ENCODE assay signal across 7 cellular contexts in genomic region chr7:152262146-152262545, GRCh38.
A peak's percentile ranks its signal among the peaks of the same experiment; 100 is the strongest.
DNase-seq lines count a peak whose midpoint lies in the region; ATAC-seq and TF ChIP-seq lines count a peak whose summit lies in the region.
"Not testable (repeated sequence)": the region's sequence is repeated elsewhere in the genome, so short reads cannot be mapped to it uniquely, and the experiment has no call there.

No MANE protein-coding gene starts in this region.

- H3K79me2 ChIP-seq in GM23338 (replicated peaks; ENCODE audit: insufficient read depth): not testable (repeated sequence)

- H3K4me3 Mint-ChIP-seq in GM23338; activated T-cell treated with anti-CD3 and anti-CD28 coated beads, Interleukin-2, amount 50 U/mL, for 24 hours; activated naive CD8-positive, alpha-beta T cell: not testable (repeated sequence)

- H3K4me2 ChIP-seq in GM23338; neuronal stem cell (ENCODE audit: insufficient read depth, low read length, poor library complexity, severe bottlenecking): not testable (repeated sequence)

- not testable (repeated sequence) for H3K9me3 Mint-ChIP-seq in GM23338; activated T-cell treated with anti-CD3 and anti-CD28 coated beads, Interleukin-2, amount 50 U/mL, for 24 hours; activated naive CD8-positive, alpha-beta T cell (ENCODE audit: low read depth)

- H3K79me1 ChIP-seq in neuronal stem cell (ENCODE audit: low read depth, low read length): not testable (repeated sequence)

- not testable (repeated sequence) for H4K8ac ChIP-seq in neuronal stem cell (ENCODE audit: low read depth, low read length)

- H3K4me3 ChIP-seq in GM23338; neuronal stem cell (ENCODE audit: low read length in 2 of 2); upper lobe of right lung: not testable (repeated sequence)

- not testable (repeated sequence) for H3K27me3 Mint-ChIP-seq in GM23338 (ENCODE audit: insufficient read depth, low read depth, poor library complexity); activated T-cell treated with anti-CD3 and anti-CD28 coated beads, Interleukin-2, amount 50 U/mL, for 24 hours; activated naive CD8-positive, alpha-beta T cell

- H3K9ac ChIP-seq in neuronal stem cell (ENCODE audit: low read depth, low read length, poor library complexity): peak overlapping the region; percentile 60

- peak overlapping the region; percentile 37 for H3K4ac ChIP-seq in neuronal stem cell (ENCODE audit: low read length)

- not testable (repeated sequence) for ATAC-seq in GM23338
- ATAC-seq in left lobe of liver (peak; percentile 19), upper lobe of right lung (peak; percentile 45)

- H3K14ac ChIP-seq in neuronal stem cell (ENCODE audit: low read length): not testable (repeated sequence)

- intact Hi-C loops in upper lobe of right lung (cut with DNase I): not testable (repeated sequence)

- 0 out of 2 replicates have a peak, but pooled peaks cover 16% of the 10 kb centered on the region for H3K4me1 ChIP-seq in GM23338 (ENCODE audit: insufficient read depth)
- not testable (repeated sequence) for H3K4me1 ChIP-seq in neuronal stem cell (ENCODE audit: control insufficient read depth in 2 of 2, insufficient read depth in 1 of 2, low read depth in 1 of 2, low read length in 2 of 2); upper lobe of right lung

- not testable (repeated sequence) for H3K27ac ChIP-seq in GM23338 (ENCODE audit: low read depth); neuronal stem cell (replicated peaks; ENCODE audit: low read length); upper lobe of right lung

- not testable (repeated sequence) for H3K27me3 ChIP-seq in GM23338 (ENCODE audit: insufficient read depth); neuronal stem cell (ENCODE audit: control insufficient read depth in 3 of 3, insufficient read depth in 3 of 3, low read depth in 1 of 3, low read length in 3 of 3); upper lobe of right lung

- not testable (repeated sequence) for H3K18ac ChIP-seq in neuronal stem cell (ENCODE audit: low read length)

- H2AFZ ChIP-seq in GM23338; neuronal stem cell (ENCODE audit: low read length): not testable (repeated sequence)

- not testable (repeated sequence) for H3F3A ChIP-seq in GM23338 (replicated peaks; ENCODE audit: low read depth)

- H3K9me3 ChIP-seq in neuronal stem cell (replicated peaks in 1 of 2; ENCODE audit: control insufficient read depth in 2 of 2, insufficient read depth in 1 of 2, low read depth in 1 of 2, low read length in 2 of 2); upper lobe of right lung: not testable (repeated sequence)

- not testable (repeated sequence) for H3K36me3 Mint-ChIP-seq in GM23338 (ENCODE audit: low read depth)
- H3K36me3 Mint-ChIP-seq in activated T-cell treated with anti-CD3 and anti-CD28 coated beads, Interleukin-2, amount 50 U/mL, for 24 hours (ENCODE audit: low read depth): peaks cover 66% of the 10 kb centered on the region
- peaks cover 18% of the 10 kb centered on the region for H3K36me3 Mint-ChIP-seq in activated naive CD8-positive, alpha-beta T cell

- H3K27ac Mint-ChIP-seq in GM23338: 0 out of 2 replicates have a peak overlapping the region, but pooled peaks have one; percentile 6
- peak overlapping the region; percentile 34 for H3K27ac Mint-ChIP-seq in activated T-cell treated with anti-CD3 and anti-CD28 coated beads, Interleukin-2, amount 50 U/mL, for 24 hours
- H3K27ac Mint-ChIP-seq in activated naive CD8-positive, alpha-beta T cell: peak overlapping the region; percentile 41

- not testable (repeated sequence) for H2BK12ac ChIP-seq in neuronal stem cell (ENCODE audit: low read length)

- WGBS in neuronal stem cell (ENCODE audit: extremely low coverage in 2 of 2, insufficient read length in 2 of 2, insufficient replicate concordance in 1 of 2), 2 donors: no CpG with 5 or more reads among the region's 8 CpGs

- H3K23ac ChIP-seq in neuronal stem cell (ENCODE audit: low read depth, low read length, poor library complexity): not testable (repeated sequence)

- H4K91ac ChIP-seq in neuronal stem cell (ENCODE audit: low read depth, low read length, poor library complexity): not testable (repeated sequence)

- TF ChIP-seq CTCF in GM23338 (conservative IDR thresholded peaks at IDR 0.05; ENCODE audit: low read depth in 2 of 2); upper lobe of right lung (IDR thresholded peaks at IDR 0.05): not testable (repeated sequence)

- H2BK120ac ChIP-seq in neuronal stem cell (ENCODE audit: low read depth, low read length): not testable (repeated sequence)

- H3K9me2 ChIP-seq in GM23338 (ENCODE audit: insufficient read depth): not testable (repeated sequence)

- H2BK15ac ChIP-seq in neuronal stem cell (ENCODE audit: low read length): not testable (repeated sequence)

- not testable (repeated sequence) for H2BK5ac ChIP-seq in neuronal stem cell (ENCODE audit: low read length)

- not testable (repeated sequence) for DNase-seq in GM23338 (ENCODE audit: low spot score); activated T-cell treated with anti-CD3 and anti-CD28 coated beads, Interleukin-2, amount 50 U/mL, for 24 hours; left lobe of liver (ENCODE audit: low spot score); neuronal stem cell (ENCODE audit: low spot score); upper lobe of right lung
- peak; percentile 9 for DNase-seq in dedifferentiated amniotic fluid mesenchymal stem cell (ENCODE audit: extremely low spot score)

- not testable (repeated sequence) for H3K36me3 ChIP-seq in GM23338 (ENCODE audit: insufficient read depth)
- peaks cover 0 to 16% of the 10 kb centered on the region in 2 donors for H3K36me3 ChIP-seq in neuronal stem cell (replicated peaks in 1 of 2; ENCODE audit: control insufficient read depth in 2 of 2, insufficient read depth in 2 of 2, low read length in 2 of 2)
- peaks cover 15% of the 10 kb centered on the region for H3K36me3 ChIP-seq in upper lobe of right lung

- peaks cover 18% of the 10 kb centered on the region for H3K4me1 Mint-ChIP-seq in GM23338
- H3K4me1 Mint-ChIP-seq in activated T-cell treated with anti-CD3 and anti-CD28 coated beads, Interleukin-2, amount 50 U/mL, for 24 hours (ENCODE audit: low read depth): peaks cover 11% of the 10 kb centered on the region
- H3K4me1 Mint-ChIP-seq in activated naive CD8-positive, alpha-beta T cell (ENCODE audit: low read depth): not testable (repeated sequence)

- not testable (repeated sequence) for H2AK5ac ChIP-seq in neuronal stem cell (ENCODE audit: low read depth, low read length)

- not testable (repeated sequence) for H4K20me1 ChIP-seq in GM23338 (replicated peaks; ENCODE audit: insufficient read depth)
